31 cellular contexts compared by ENCODE assay signal in genomic region chr9:15222313-15222712, GRCh38.
A peak's percentile ranks its signal among the peaks of the same experiment; 100 is the strongest.
DNase-seq lines count a peak whose midpoint lies in the region; ATAC-seq, FAIRE-seq and TF ChIP-seq lines count a peak whose summit lies in the region.
"Had no signal": no experiment of that assay in that cellular context is flagged by ENCODE, and none has a peak within 500 bp of the region (broad histone marks: within the 10 kb centered on the region; RNA-seq: fewer than 3 reads in every experiment).

No MANE protein-coding gene starts in this region.

- no peaks in the 10 kb centered on the region for H3K27me3 Mint-ChIP-seq in CD8-positive, alpha-beta T cell (ENCODE audit: low read depth)
- H3K27me3 Mint-ChIP-seq: progenitor cell of endocrine pancreas, T-helper 17 cell, type B pancreatic cell had no signal

- no peaks in the 10 kb centered on the region for H3K9me3 Mint-ChIP-seq in CD8-positive, alpha-beta T cell
- H3K9me3 Mint-ChIP-seq: mesothelial cell of epicardium, type B pancreatic cell had no signal

- no peak overlapping the region for H3K4me3 Mint-ChIP-seq in CD8-positive, alpha-beta T cell
- H3K4me3 Mint-ChIP-seq: activated CD8-positive, alpha-beta T cell treated with anti-CD3 and anti-CD28 coated beads, Interleukin-2, amount 10 ng/mL, durations not matched to agents 7 days and 5 days; mesothelial cell of epicardium; T-helper 17 cell; type B pancreatic cell had no signal

- H3K36me3 ChIP-seq in ACC112 (ENCODE audit: insufficient read depth, low read length) (no peaks in the 10 kb centered on the region), bronchial epithelial cell (ENCODE audit: control insufficient read depth, insufficient read depth, low read length) (peaks cover 7% of the 10 kb centered on the region), lung (ENCODE audit: control insufficient read depth in 2 of 2, insufficient read depth in 2 of 2, low read length in 2 of 2) (peaks cover 0 to 8% of the 10 kb centered on the region in 2 donors), WERI-Rb-1 (no peaks in the 10 kb centered on the region)
- peaks cover 4% of the 10 kb centered on the region for H3K36me3 ChIP-seq in CD8-positive, alpha-beta T cell (ENCODE audit: insufficient read depth, low read length)
- H3K36me3 ChIP-seq: BLaER1 had no signal

- 73 to 80% methylated on average over 3 of the region's 3 CpGs for whole genome bisulfite sequencing in lung, 2 donors

- no peak for TF ChIP-seq CTCF in CD8-positive, alpha-beta T cell (IDR thresholded peaks at IDR 0.05)
- TF ChIP-seq CTCF in bronchial epithelial cell (IDR thresholded peaks at IDR 0.05; ENCODE audit: insufficient read depth, low read length, severe bottlenecking) (no peak), lung (IDR thresholded peaks at IDR 0.05; ENCODE audit: control extremely low read depth, extremely low read depth) (no peak), WERI-Rb-1 (IDR thresholded peaks at IDR 0.05; ENCODE audit: low read depth, low read length) (no peak)

- no peaks in the 10 kb centered on the region for H3K79me2 ChIP-seq in ACC112 (ENCODE audit: control insufficient read depth, insufficient read depth, low read length, unreplicated experiment)

- H3K4me1 ChIP-seq in ACC112 (ENCODE audit: control insufficient read depth, insufficient read depth, low read length, unreplicated experiment): peaks cover 26% of the 10 kb centered on the region
- H3K4me1 ChIP-seq in CD8-positive, alpha-beta T cell (ENCODE audit: insufficient read depth, low read length): no peaks in the 10 kb centered on the region
- peaks cover 0 to 2% of the 10 kb centered on the region in 2 donors for H3K4me1 ChIP-seq in lung (ENCODE audit: control insufficient read depth in 2 of 2, insufficient read depth in 2 of 2, low read length in 2 of 2)
- H3K4me1 ChIP-seq: BLaER1, body of pancreas, left ventricle myocardium inferior had no signal

- H3K27me3 ChIP-seq in ACC112 (ENCODE audit: insufficient read depth, low read length) (no peaks in the 10 kb centered on the region), bronchial epithelial cell (ENCODE audit: control insufficient read depth, insufficient read depth, low read length) (no peaks in the 10 kb centered on the region), lung (ENCODE audit: control insufficient read depth, insufficient read depth) (no peaks in the 10 kb centered on the region), WERI-Rb-1 (ENCODE audit: insufficient read depth, low read depth, severe bottlenecking) (no peaks in the 10 kb centered on the region)
- no peaks in the 10 kb centered on the region for H3K27me3 ChIP-seq in CD8-positive, alpha-beta T cell (ENCODE audit: insufficient read depth, low read length)
- H3K27me3 ChIP-seq: BLaER1, body of pancreas had no signal

- H3K27ac ChIP-seq in ACC112 (ENCODE audit: low read depth, low read length) (peak overlapping the region; percentile 80), lung (ENCODE audit: low read depth in 1 of 2, low read length in 1 of 2) (no peak overlapping the region), WERI-Rb-1 (no peak overlapping the region)
- no peak overlapping the region for H3K27ac ChIP-seq in CD8-positive, alpha-beta T cell (ENCODE audit: low read depth, low read length)
- H3K27ac ChIP-seq: BLaER1, body of pancreas, left ventricle myocardium inferior, PC-9 had no signal

- intact Hi-C loops in CD8-positive, alpha-beta T cell (cut with DNase I, micrococcal nuclease): loop anchor here in 1 of 2 experiments (5.0 kb wide), 1 partner anchor 50 kb away; no protein-coding TSS in a partner anchor

- no peaks in the 10 kb centered on the region for H3K9me3 ChIP-seq in CD8-positive, alpha-beta T cell (ENCODE audit: low read length)
- no peaks in the 10 kb centered on the region for H3K9me3 ChIP-seq in lung (ENCODE audit: control insufficient read depth in 2 of 2, insufficient read depth in 1 of 2, low read length in 1 of 2)
- H3K9me3 ChIP-seq in WERI-Rb-1 (ENCODE audit: severe bottlenecking): no peaks in the 10 kb centered on the region
- H3K9me3 ChIP-seq: BLaER1, body of pancreas, left ventricle myocardium inferior had no signal

- FAIRE-seq in bronchial epithelial cell (lab: Jason Lieb, UNC): peak; percentile 75
- FAIRE-seq: endometrium, GM12892, HepG2 had no signal

- peak overlapping the region; percentile 34 for H3K27ac Mint-ChIP-seq in CD8-positive, alpha-beta T cell
- H3K27ac Mint-ChIP-seq: activated CD8-positive, alpha-beta T cell treated with anti-CD3 and anti-CD28 coated beads, Interleukin-2, amount 10 ng/mL, durations not matched to agents 7 days and 5 days; mesothelial cell of epicardium; progenitor cell of endocrine pancreas; T-helper 17 cell; type B pancreatic cell had no signal

- no peak for ATAC-seq in CD8-positive, alpha-beta T cell
- ATAC-seq in lung (ENCODE audit: insufficient read depth, low FRiP score) (peak; percentile 48), GM18907 (IDR thresholded peaks at IDR 0.05; ENCODE audit: unreplicated experiment) (no peak)
- ATAC-seq: activated CD8-positive, alpha-beta T cell treated with anti-CD3 and anti-CD28 coated beads, Interleukin-2, amount 10 ng/mL, durations not matched to agents 7 days and 5 days; body of pancreas; HepG2; SK-N-SH treated with all-trans-retinoic acid at 6 μM for 48 hours; T-helper 17 cell had no signal

- CTCF ChIA-PET in CD8-positive, alpha-beta T cell (lab: Charles Lee): interaction anchor here (3.4 kb wide), 1 partner anchor 10 kb away, joined by 11 read pairs; no protein-coding TSS in a partner anchor

- H3K36me3 Mint-ChIP-seq in CD8-positive, alpha-beta T cell: peaks cover 54% of the 10 kb centered on the region
- H3K36me3 Mint-ChIP-seq: mesothelial cell of epicardium, type B pancreatic cell had no signal

- DNase-seq in CD8-positive, alpha-beta T cell: no peak
- DNase-seq in bronchial epithelial cell (ENCODE audit: low read depth): no peak
- DNase-seq in lung (ENCODE audit: low spot score): no peak
- DNase-seq in pons (ENCODE audit: low spot score): no peak
- no peak for DNase-seq in WERI-Rb-1
- DNase-seq in amygdala (lab: John Stamatoyannopoulos, UW): no peak
- DNase-seq: activated CD4-positive, CD25-positive, alpha-beta regulatory T cell treated with anti-CD3 and anti-CD28 coated beads, Interleukin-2, amount 50 U/mL, for 72 hours; activated CD8-positive, alpha-beta T cell treated with anti-CD3 and anti-CD28 coated beads, Interleukin-2, amount 10 ng/mL, durations not matched to agents 7 days and 5 days; activated gamma-delta T cell; body of pancreas; cerebellar nuclear complex; DMS153; left ventricle myocardium inferior; NCI-H1417 treated with DMSO at 0.1 percent for 48 hours; NCI-H2081; NCI-H524 treated with DMSO at 0.1 percent for 48 hours; PC-9; Right ventricle myocardium superior; stimulated activated CD4-positive, alpha-beta T cell treated with anti-CD3 and anti-CD28 coated beads, Interleukin-12 subunit alpha, Interleukin-12 subunit beta, amount 100 ng/mL, for 4 hours; stimulated activated CD4-positive, alpha-beta T cell treated with anti-CD3 and anti-CD28 coated beads, Interleukin-2, amount 100 ng/mL, for 48 hours; T-helper 17 cell had no signal

- H3K4me1 Mint-ChIP-seq in CD8-positive, alpha-beta T cell (ENCODE audit: low read depth): peaks cover 8% of the 10 kb centered on the region

- no peak overlapping the region for H3K4me3 ChIP-seq in ACC112 (ENCODE audit: low read depth, low read length)
- no peak overlapping the region for H3K4me3 ChIP-seq in CD8-positive, alpha-beta T cell (ENCODE audit: low read depth, low read length)
- no peak overlapping the region for H3K4me3 ChIP-seq in bronchial epithelial cell (ENCODE audit: low read depth, low read length)
- H3K4me3 ChIP-seq in lung: no peak overlapping the region
- no peak overlapping the region for H3K4me3 ChIP-seq in WERI-Rb-1 (ENCODE audit: low read depth, low read length)
- H3K4me3 ChIP-seq: BLaER1, body of pancreas, left ventricle myocardium inferior, PC-9 had no signal

- no peak overlapping the region for H2AFZ ChIP-seq in ACC112 (ENCODE audit: low read length, unreplicated experiment)
- H2AFZ ChIP-seq: PC-9 had no signal

- POLR2A ChIA-PET in CD8-positive, alpha-beta T cell (lab: Charles Lee): no interaction called here
